In the genomic region with DNA sequence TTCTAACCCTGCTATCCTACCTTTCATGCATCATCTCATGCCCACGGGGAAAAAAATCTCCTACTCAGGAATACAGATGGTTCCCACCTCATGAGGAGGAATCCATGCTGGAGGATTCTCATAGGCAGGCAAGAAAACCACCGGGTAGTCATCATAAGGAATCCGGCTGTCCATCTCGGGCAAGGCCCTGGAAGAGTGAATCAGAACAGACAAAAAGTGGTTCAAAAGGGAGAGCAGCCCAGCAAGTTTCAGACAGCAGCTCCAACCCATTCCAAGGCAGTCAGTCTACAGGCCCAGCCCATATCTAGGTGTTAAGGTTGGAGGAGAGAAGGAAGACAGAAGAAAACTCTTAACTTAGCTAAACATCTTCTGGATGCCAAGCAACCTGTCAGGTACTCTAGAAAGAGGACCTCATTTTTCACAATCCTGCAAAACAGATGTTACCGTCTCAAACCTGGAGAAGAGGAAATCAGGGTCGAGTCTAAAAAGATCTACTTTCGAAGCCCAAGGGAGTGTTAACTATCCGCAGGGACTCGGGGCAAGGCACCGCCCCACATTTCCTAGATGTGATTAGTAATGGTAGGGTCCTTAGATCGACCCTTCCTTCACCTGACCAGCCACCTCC, we compare ENCODE assay signal across 8 cellular contexts. TPM values are rescaled to one million over a fixed set of nuclear protein-coding genes. Genes with fewer than 3 reads are reported as not detected.
A peak's percentile ranks its signal among the peaks of the same experiment; 100 is the strongest.
DNase-seq lines count a peak whose midpoint lies in the region; ATAC-seq and TF ChIP-seq lines count a peak whose summit lies in the region.

No MANE protein-coding gene starts in this region.

- BruUV-seq in MCF 10A (replicated peaks; lab: Mats Ljungman, UMichigan) = TSS peak; percentile 58

- DNase-seq in CD14-positive monocyte (ENCODE audit: low spot score) (no peak), MCF 10A (ENCODE audit: unreplicated experiment) (no peak), SIG-M5 (lab: John Stamatoyannopoulos, UW) (no peak), GOT3 (lab: John Stamatoyannopoulos, UW) (no peak)

- H3K4me3 Mint-ChIP-seq in CD14-positive monocyte (peak overlapping the region; percentile 81 to 93), MCF 10A (ENCODE audit: unreplicated experiment) (peak overlapping the region; percentile 84)

- POLR2A ChIA-PET in MCF 10A (lab: Yijun Ruan, JAX) = interaction anchor here (0.6 to 1.9 kb wide), 9 partner anchors 11 to 1240 kb away, joined by 3 to 14 read pairs (median 3); a partner anchor contains a TSS

- H3K9me3 Mint-ChIP-seq in CD14-positive monocyte = peaks cover 0 to 2% (median 0%) of the 10 kb centered on the region in 7 donors
- H3K9me3 Mint-ChIP-seq in MCF 10A (ENCODE audit: unreplicated experiment) = no peaks in the 10 kb centered on the region

- CTCF ChIA-PET in MCF 10A (lab: Yijun Ruan, JAX) = interaction anchor here (0.8 to 2.4 kb wide), 3 partner anchors 26 to 691 kb away, joined by 3 to 5 read pairs (median 4); no protein-coding TSS in a partner anchor

- H3K4me1 Mint-ChIP-seq in CD14-positive monocyte (peaks cover 21% of the 10 kb centered on the region), MCF 10A (ENCODE audit: insufficient read depth, unreplicated experiment) (peaks cover 6% of the 10 kb centered on the region)

- no peaks in the 10 kb centered on the region for H3K27me3 ChIP-seq in mononuclear cell (ENCODE audit: insufficient read depth, low read length)

- no peak for TF ChIP-seq POLR2A in GM18505 (IDR thresholded peaks at IDR 0.05; ENCODE audit: borderline replicate concordance, extremely low read depth, insufficient read depth, insufficient read length)

- no peaks in the 10 kb centered on the region for H3K9me3 ChIP-seq in mononuclear cell (ENCODE audit: low read depth, low read length)

- no peak for TF ChIP-seq CTCF in CD14-positive monocyte (IDR thresholded peaks at IDR 0.05)
- no peak for TF ChIP-seq CTCF in MCF 10A (IDR thresholded peaks at IDR 0.05; ENCODE audit: unreplicated experiment)

- H3K27me3 Mint-ChIP-seq in CD14-positive monocyte (ENCODE audit: low read depth in 3 of 3) = peaks cover 0 to 3% (median 0%) of the 10 kb centered on the region in 3 donors
- H3K27me3 Mint-ChIP-seq in MCF 10A (ENCODE audit: insufficient read depth, unreplicated experiment) = peaks cover 37% of the 10 kb centered on the region

- peak overlapping the region; percentile 58 for H3K4me3 ChIP-seq in mononuclear cell (ENCODE audit: low read length)

- peaks cover 12% of the 10 kb centered on the region for H3K4me1 ChIP-seq in mononuclear cell (ENCODE audit: insufficient read depth, low read length)

- H3K27ac Mint-ChIP-seq in CD14-positive monocyte = peak overlapping the region; percentile 70 to 94 (median 87)
- peak overlapping the region; percentile 53 for H3K27ac Mint-ChIP-seq in MCF 10A (ENCODE audit: low read depth, unreplicated experiment)

- H3K36me3 Mint-ChIP-seq in CD14-positive monocyte = peaks cover 23 to 29% of the 10 kb centered on the region in 2 donors
- H3K36me3 Mint-ChIP-seq in MCF 10A (ENCODE audit: insufficient read depth, unreplicated experiment) = peaks cover 15% of the 10 kb centered on the region

- intact Hi-C loops in CD14-positive monocyte (cut with micrococcal nuclease) (loop anchor here (2.0 to 5.0 kb wide), 2 partner anchors 156 to 157 kb away; a partner anchor contains a TSS), MCF 10A (cut with micrococcal nuclease) (no loop called here)

- ATAC-seq in HG03175 (IDR thresholded peaks at IDR 0.05; ENCODE audit: unreplicated experiment) (peak; percentile 4), GM19035 (IDR thresholded peaks at IDR 0.05; ENCODE audit: unreplicated experiment) (no peak), GM18505 (IDR thresholded peaks at IDR 0.05; ENCODE audit: unreplicated experiment) (no peak)

RNA-seq across cellular contexts. Expression of a gene that starts 0.4 kb away (rescaled TPM):
- polyA plus RNA-seq in CD14-positive monocyte = 10 to 100 TPM; 16.9 to 17.4 TPM
- total RNA-seq in MCF 10A (2022) (51.9 and 57.2 TPM in 2 replicates), mononuclear cell (4.4 TPM)

RNA-seq across cellular contexts. Expression of a gene that starts 0.6 kb away (rescaled TPM):
- under 1 TPM in 1 of 2 donors, not detected in 1; 0.03 TPM for polyA plus RNA-seq in CD14-positive monocyte
- total RNA-seq in MCF 10A (2022) = 13.6 and 19.0 TPM in 2 replicates
- total RNA-seq in mononuclear cell = 0.42 TPM

RNA-seq across cellular contexts. Expression of a gene that starts 7.3 kb away (rescaled TPM):
- not detected for polyA plus RNA-seq in CD14-positive monocyte
- not detected in 2 replicates for total RNA-seq in MCF 10A (2022)
- total RNA-seq in mononuclear cell = not detected

RNA-seq across cellular contexts. Expression of a gene that starts 21.1 kb away (rescaled TPM):
- polyA plus RNA-seq in CD14-positive monocyte = not detected
- total RNA-seq in MCF 10A (2022) (not detected in 2 replicates), mononuclear cell (not detected)

RNA-seq across cellular contexts. Expression of a gene that starts 29.3 kb away (rescaled TPM):
- polyA plus RNA-seq in CD14-positive monocyte = not detected
- total RNA-seq in MCF 10A (2022) (0.20 TPM in 1 of 2 replicates, not detected in the other), mononuclear cell (not detected)

Comparison
In these comparisons a context has a peak if more than half of its experiments do, and no peak if none do; other contexts are left out.
1. RNA of a gene that starts 0.6 kb away (total RNA-seq): 13.6 to 19.0 TPM in MCF 10A; 0.42 TPM in mononuclear cell (single experiment); every median in the first group is over 10 times any median in the second.